1 cellular context compared by ENCODE assay signal in the genomic region with DNA sequence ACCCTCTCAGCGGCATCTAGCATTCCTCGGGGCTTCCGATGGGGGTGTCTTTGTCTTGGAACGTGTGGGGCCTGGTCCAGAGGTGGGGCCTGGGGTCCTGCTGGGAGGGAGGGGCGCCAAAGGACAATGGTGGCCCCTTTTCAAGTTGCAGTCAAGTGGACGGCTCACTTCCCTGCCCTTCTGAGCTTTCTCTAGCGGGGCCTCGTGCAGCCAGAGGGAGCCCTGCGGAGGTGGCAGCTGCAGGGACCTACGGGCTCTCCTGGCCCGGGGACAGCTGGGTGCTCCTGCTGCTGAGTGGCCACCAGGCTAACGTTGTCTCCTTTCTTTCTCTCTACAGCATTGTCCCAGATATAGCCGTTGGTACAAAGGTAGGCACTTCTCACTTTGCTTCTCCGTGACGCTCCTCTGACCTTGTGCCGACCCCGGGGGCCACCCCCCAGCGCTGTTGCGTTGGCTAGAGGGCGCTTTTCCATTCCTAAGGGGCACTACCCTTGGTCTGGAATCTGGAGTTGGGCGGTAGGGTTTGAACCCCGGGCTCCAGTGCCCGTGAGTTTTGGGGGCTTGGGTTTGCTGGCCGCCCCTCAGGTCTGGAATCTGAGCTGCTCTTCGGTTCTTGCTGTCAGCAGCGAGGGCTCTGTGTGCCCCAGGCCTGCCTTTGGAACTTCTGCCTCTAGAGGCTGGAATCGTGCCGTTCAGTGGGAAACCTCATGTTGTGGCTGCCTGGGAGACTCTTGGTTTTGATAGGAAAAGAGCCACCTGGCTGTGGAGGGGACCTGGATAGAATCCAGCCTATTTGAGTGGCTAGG.
TF ChIP-seq lines count a peak whose summit lies in the region.

No MANE protein-coding gene starts in this region.

TF ChIP-seq in HepG2, 621 proteins besides CTCF, POLR2A, EP300 and RAD21 (continued from another document):
- TF ChIP-seq, protein P1, sequence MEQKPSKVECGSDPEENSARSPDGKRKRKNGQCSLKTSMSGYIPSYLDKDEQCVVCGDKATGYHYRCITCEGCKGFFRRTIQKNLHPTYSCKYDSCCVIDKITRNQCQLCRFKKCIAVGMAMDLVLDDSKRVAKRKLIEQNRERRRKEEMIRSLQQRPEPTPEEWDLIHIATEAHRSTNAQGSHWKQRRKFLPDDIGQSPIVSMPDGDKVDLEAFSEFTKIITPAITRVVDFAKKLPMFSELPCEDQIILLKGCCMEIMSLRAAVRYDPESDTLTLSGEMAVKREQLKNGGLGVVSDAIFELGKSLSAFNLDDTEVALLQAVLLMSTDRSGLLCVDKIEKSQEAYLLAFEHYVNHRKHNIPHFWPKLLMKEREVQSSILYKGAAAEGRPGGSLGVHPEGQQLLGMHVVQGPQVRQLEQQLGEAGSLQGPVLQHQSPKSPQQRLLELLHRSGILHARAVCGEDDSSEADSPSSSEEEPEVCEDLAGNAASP (CRISPR knock-in tag; IDR thresholded peaks at IDR 0.05; ENCODE audit: borderline replicate concordance) = peak; percentile 61; the same call in 1 of the 2 replicates
- TF ChIP-seq ZNF850 (CRISPR knock-in tag; conservative IDR thresholded peaks at IDR 0.05) (no peak), ZNF441 (CRISPR knock-in tag; IDR thresholded peaks at IDR 0.05; ENCODE audit: borderline replicate concordance) (0 out of 2 replicates have a peak, but pooled peaks have one; percentile 9), ZBTB7B (CRISPR knock-in tag; IDR thresholded peaks at IDR 0.05) (0 out of 2 replicates have a peak, but pooled peaks have one; percentile 55), ZNF891 (CRISPR knock-in tag; IDR thresholded peaks at IDR 0.05) (0 out of 2 replicates have a peak, but pooled peaks have one; percentile 25), ASH2L (IDR thresholded peaks at IDR 0.05; ENCODE audit: insufficient read length, low read depth, low read length) (peak; percentile 57), SMAD3 (CRISPR knock-in tag; IDR thresholded peaks at IDR 0.05) (0 out of 2 replicates have a peak, but pooled peaks have one; percentile 14), PHF21A (CRISPR knock-in tag; IDR thresholded peaks at IDR 0.05) (0 out of 2 replicates have a peak, but pooled peaks have one; percentile 9), ZNF543 (CRISPR knock-in tag; IDR thresholded peaks at IDR 0.05) (0 out of 2 replicates have a peak, but pooled peaks have one; percentile 8), KDM5A (IDR thresholded peaks at IDR 0.05; ENCODE audit: borderline replicate concordance, low read length) (peak; percentile 28; the same call in 1 of the 2 replicates), KAT2B (IDR thresholded peaks at IDR 0.05; ENCODE audit: borderline replicate concordance, low read depth, low read length) (no peak), ATF7-NPFF (CRISPR knock-in tag; IDR thresholded peaks at IDR 0.05; ENCODE audit: low read depth) (no peak), ZNF207 (IDR thresholded peaks at IDR 0.05; ENCODE audit: borderline replicate concordance) (no peak), AKAP8 (CRISPR knock-in tag; IDR thresholded peaks at IDR 0.05) (no peak; the same call in 1 of the 2 replicates), ZNF232 (CRISPR knock-in tag; IDR thresholded peaks at IDR 0.05; ENCODE audit: borderline replicate concordance) (0 out of 2 replicates have a peak, but pooled peaks have one; percentile 34), XRCC5 (optimal IDR thresholded peaks at IDR 0.05; ENCODE audit: low read length) (peak; percentile 44), KDM3A (CRISPR knock-in tag; IDR thresholded peaks at IDR 0.05; ENCODE audit: low read depth) (no peak), RELA (CRISPR knock-in tag; IDR thresholded peaks at IDR 0.05) (no peak), PAX8 (CRISPR knock-in tag; IDR thresholded peaks at IDR 0.05; ENCODE audit: borderline replicate concordance) (0 out of 2 replicates have a peak, but pooled peaks have one; percentile 19)
- TF ChIP-seq, protein P2, sequence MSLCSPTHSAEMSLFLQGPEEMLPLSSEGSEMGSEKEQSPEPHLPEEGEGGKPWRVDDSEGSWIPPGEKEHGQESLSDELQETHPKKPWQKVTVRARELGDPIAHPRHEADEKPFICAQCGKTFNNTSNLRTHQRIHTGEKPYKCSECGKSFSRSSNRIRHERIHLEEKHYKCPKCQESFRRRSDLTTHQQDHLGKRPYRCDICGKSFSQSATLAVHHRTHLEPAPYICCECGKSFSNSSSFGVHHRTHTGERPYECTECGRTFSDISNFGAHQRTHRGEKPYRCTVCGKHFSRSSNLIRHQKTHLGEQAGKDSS (CRISPR knock-in tag; IDR thresholded peaks at IDR 0.05; ENCODE audit: borderline replicate concordance, low read depth) = 0 out of 2 replicates have a peak, but pooled peaks have one; percentile 24
